ENCODE assay signal across 24 cellular contexts in genomic region chr15:35427496-35427895, GRCh38.
"Had no signal": no experiment of that assay in that cellular context is flagged by ENCODE, and none has a peak within 500 bp of the region (broad histone marks: within the 10 kb centered on the region; RNA-seq: fewer than 3 reads in every experiment).

No MANE protein-coding gene starts in this region.

- DNase-seq: activated CD4-positive, alpha-beta T cell treated with anti-CD3 and anti-CD28 coated beads for 36 hours; activated CD4-positive, alpha-beta T cell treated with anti-CD3 and anti-CD28 coated beads, Interleukin-2, amount 50 U/mL, for 4 hours; activated CD4-positive, CD25-positive, alpha-beta regulatory T cell; activated naive CD4-positive, alpha-beta T cell; activated T-cell treated with anti-CD3 and anti-CD28 coated beads for 4 hours; activated T-cell treated with anti-CD3 and anti-CD28 coated beads, Interleukin-2, amount 50 U/mL, for 72 hours; anterior cingulate cortex; body of pancreas; cortex of kidney; effector memory CD8-positive, alpha-beta T cell; foreskin melanocyte; islet precursor cell; left cardiac atrium; natural killer cell; posterior cingulate gyrus; right cardiac atrium; spleen; stimulated activated naive CD4-positive, alpha-beta T cell treated with Interleukin-2 at 50 U/mL for 16 hours; testis; transverse colon had no signal

- H3K4me1 Mint-ChIP-seq: activated CD4-positive, alpha-beta T cell treated with anti-CD3 and anti-CD28 coated beads for 36 hours had no signal

- H3K4me3 ChIP-seq: body of pancreas, cardiac muscle cell, esophagus muscularis mucosa, spleen, testis, transverse colon had no signal

- H3K9me3 Mint-ChIP-seq: effector memory CD8-positive, alpha-beta T cell; natural killer cell; T-helper 2 cell treated with Interferon-gamma antibody and Interleukin-4, amounts not matched to agents 5 μg/mL and 100 μg/mL, for 36 hours had no signal

- H3K27ac ChIP-seq: body of pancreas, cardiac muscle cell, esophagus muscularis mucosa, spleen, testis, transverse colon had no signal

- H3K36me3 ChIP-seq: cardiac muscle cell, esophagus muscularis mucosa, transverse colon had no signal

- H3K36me3 Mint-ChIP-seq: natural killer cell had no signal

- H3K4me3 Mint-ChIP-seq: activated CD4-positive, alpha-beta T cell treated with anti-CD3 and anti-CD28 coated beads for 36 hours; activated T-cell treated with anti-CD3 and anti-CD28 coated beads, Interleukin-2, amount 50 U/mL, for 72 hours; effector memory CD8-positive, alpha-beta T cell; natural killer cell; T-helper 2 cell treated with Interferon-gamma antibody and Interleukin-4, amounts not matched to agents 5 μg/mL and 100 μg/mL, for 36 hours had no signal

- H3K27me3 ChIP-seq: body of pancreas, cardiac muscle cell, esophagus muscularis mucosa, spleen, testis, transverse colon had no signal

- H3K27ac Mint-ChIP-seq: activated CD4-positive, alpha-beta T cell treated with anti-CD3 and anti-CD28 coated beads for 36 hours; activated T-cell treated with anti-CD3 and anti-CD28 coated beads, Interleukin-2, amount 50 U/mL, for 72 hours; effector memory CD8-positive, alpha-beta T cell; natural killer cell; T-helper 2 cell treated with Interferon-gamma antibody and Interleukin-4, amounts not matched to agents 5 μg/mL and 100 μg/mL, for 36 hours had no signal

- H3K27me3 Mint-ChIP-seq: activated CD4-positive, alpha-beta T cell treated with anti-CD3 and anti-CD28 coated beads for 36 hours; effector memory CD8-positive, alpha-beta T cell had no signal

- H3K4me1 ChIP-seq: body of pancreas, esophagus muscularis mucosa, spleen, testis had no signal

- ATAC-seq: activated CD4-positive, alpha-beta T cell treated with anti-CD3 and anti-CD28 coated beads for 36 hours; activated naive CD4-positive, alpha-beta T cell treated with anti-CD3 and anti-CD28 coated beads, Interleukin-2, amount 50 U/mL, for 72 hours; activated T-cell treated with anti-CD3 and anti-CD28 coated beads, Interleukin-2, amount 50 U/mL, for 72 hours; body of pancreas; effector memory CD8-positive, alpha-beta T cell; natural killer cell had no signal

- H3K9me3 ChIP-seq: testis had no signal
